Comparison of ENCODE assay signal across 25 cellular contexts in the genomic region with DNA sequence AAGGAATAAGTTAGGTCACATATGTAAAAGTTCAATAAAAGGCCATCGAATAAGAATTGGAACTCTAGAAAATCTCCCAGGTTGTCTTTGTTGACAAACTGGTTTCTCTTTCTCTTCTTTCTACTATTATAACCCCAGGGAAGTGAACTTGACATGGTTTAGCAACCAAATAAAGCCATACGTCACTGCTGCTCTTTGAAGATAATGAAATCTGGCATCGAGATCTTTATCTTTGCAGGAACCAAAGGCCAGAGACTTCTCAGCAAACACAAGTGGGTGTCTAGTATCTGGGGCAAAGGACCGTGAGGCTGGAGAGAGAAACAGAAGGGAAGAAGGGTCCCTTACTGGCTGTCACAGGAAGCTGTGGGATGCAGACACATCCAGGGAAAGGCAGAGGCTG.
DNase-seq lines count a peak whose midpoint lies in the region; TF ChIP-seq lines count a peak whose summit lies in the region.
"Had no signal": no experiment of that assay in that cellular context is flagged by ENCODE, and none has a peak within 500 bp of the region (broad histone marks: within the 10 kb centered on the region; RNA-seq: fewer than 3 reads in every experiment).

No MANE protein-coding gene starts in this region.

- H3K18ac ChIP-seq in trophoblast cell (ENCODE audit: low read length) = no peak overlapping the region

- no peak overlapping the region for H4K12ac ChIP-seq in trophoblast cell (ENCODE audit: low read depth, low read length)

- H3K79me2 ChIP-seq in trophoblast cell (ENCODE audit: control insufficient read depth, insufficient read depth, low read length, poor library complexity) (no peaks in the 10 kb centered on the region), osteoblast (ENCODE audit: insufficient read depth, low read length) (no peaks in the 10 kb centered on the region)
- H3K79me2 ChIP-seq: parathyroid adenoma had no signal

- peak overlapping the region; percentile 78 for H3K14ac ChIP-seq in trophoblast cell (ENCODE audit: low read length)

- H4K20me1 ChIP-seq in osteoblast (ENCODE audit: insufficient read depth, low read length) = no peaks in the 10 kb centered on the region

- no peaks in the 10 kb centered on the region for H3K4me1 ChIP-seq in adipocyte (ENCODE audit: control insufficient read depth, insufficient read depth, low read length)
- peaks cover 5 to 14% of the 10 kb centered on the region in 2 experiments for H3K4me1 ChIP-seq in trophoblast cell (ENCODE audit: control insufficient read depth in 1 of 2, insufficient read depth in 2 of 2, low read length in 2 of 2)
- H3K4me1 ChIP-seq in osteoblast (ENCODE audit: insufficient read depth, low read length) = no peaks in the 10 kb centered on the region
- H3K4me1 ChIP-seq: A549, lower lobe of right lung, parathyroid adenoma, sigmoid colon, uterus had no signal

- H3K27ac ChIP-seq in 22Rv1 (peak overlapping the region; percentile 29; the same call in 1 of the 2 replicates), trophoblast cell (ENCODE audit: low read depth, low read length) (peak overlapping the region; percentile 29), osteoblast (ENCODE audit: low read depth, low read length) (no peak overlapping the region)
- H3K27ac ChIP-seq: A549, lower lobe of right lung, parathyroid adenoma, sigmoid colon, uterus had no signal

- H3K27me3 ChIP-seq in adipocyte (replicated peaks; ENCODE audit: control insufficient read depth, insufficient read depth, low read length) (peaks cover 4% of the 10 kb centered on the region), trophoblast cell (ENCODE audit: insufficient read depth, low read length) (no peaks in the 10 kb centered on the region), osteoblast (ENCODE audit: insufficient read depth, low read length) (peaks cover 2% of the 10 kb centered on the region)
- H3K27me3 ChIP-seq: sigmoid colon, uterus had no signal

- H3K79me1 ChIP-seq in trophoblast cell (ENCODE audit: low read length) = peaks cover 10% of the 10 kb centered on the region

- peak; percentile 11 for DNase-seq in LoVo (ENCODE audit: low spot score)
- DNase-seq in adipocyte (ENCODE audit: low read depth) = peak; percentile 35
- DNase-seq in trophoblast cell = peak; percentile 82 to 98
- DNase-seq in C1 segment of cervical spinal cord (lab: John Stamatoyannopoulos, UW) = no peak
- DNase-seq in NCI-H82 (lab: John Stamatoyannopoulos, UW) = no peak
- no peak for DNase-seq in osteoblast (ENCODE audit: insufficient read length, low spot score, missing footprints)
- no peak for DNase-seq in NCI-H2029 (lab: John Stamatoyannopoulos, UW)
- DNase-seq: activated CD4-positive, alpha-beta T cell treated with anti-CD3 and anti-CD28 coated beads, Interleukin-2, amount 10 ng/mL, durations not matched to agents 24 days and 14 days; activated naive CD4-positive, alpha-beta T cell treated with anti-CD3 and anti-CD28 coated beads for 36 hours; amygdala; DMS153; H7; head of caudate nucleus; IMR-90; kidney glomerular epithelial cell; lower lobe of right lung; MM.1S; NCI-H1417; NCI-H345; sigmoid colon; stimulated activated naive CD4-positive, alpha-beta T cell; uterus had no signal

- H3K36me3 ChIP-seq in adipocyte (ENCODE audit: control insufficient read depth, insufficient read depth, low read length, severe bottlenecking) (no peaks in the 10 kb centered on the region), trophoblast cell (ENCODE audit: control insufficient read depth in 1 of 2, insufficient read depth in 2 of 2, low read length in 2 of 2) (no peaks in the 10 kb centered on the region), osteoblast (ENCODE audit: insufficient read depth, low read length) (no peaks in the 10 kb centered on the region)
- H3K36me3 ChIP-seq: lower lobe of right lung, sigmoid colon, uterus had no signal

- no CpG with 5 or more reads among the region's 4 CpGs for WGBS in trophoblast cell (ENCODE audit: extremely low coverage, insufficient coverage, insufficient read length)

- no peak overlapping the region for H4K8ac ChIP-seq in trophoblast cell (ENCODE audit: low read depth, low read length)

- H4K91ac ChIP-seq in trophoblast cell (ENCODE audit: low read depth, low read length) = peak overlapping the region; percentile 41

- no peak overlapping the region for H2AK5ac ChIP-seq in trophoblast cell (ENCODE audit: low read length)

- H3K9me3 ChIP-seq in adipocyte (ENCODE audit: control insufficient read depth, low read length) = peaks cover 25% of the 10 kb centered on the region
- peaks cover 22% of the 10 kb centered on the region for H3K9me3 ChIP-seq in trophoblast cell (ENCODE audit: insufficient read depth, low read depth, low read length)
- H3K9me3 ChIP-seq in osteoblast (ENCODE audit: low read depth, low read length) = peaks cover 4% of the 10 kb centered on the region

- H3K4ac ChIP-seq in trophoblast cell (ENCODE audit: low read depth, low read length) = no peak overlapping the region

- no peak overlapping the region for H2AFZ ChIP-seq in trophoblast cell (ENCODE audit: insufficient read depth, low read length, poor library complexity)
- no peak overlapping the region for H2AFZ ChIP-seq in osteoblast (ENCODE audit: low read length)
- H2AFZ ChIP-seq: parathyroid adenoma had no signal

- peak overlapping the region; percentile 28 for H2BK120ac ChIP-seq in trophoblast cell (ENCODE audit: insufficient read depth, low read length, poor library complexity)

- H2BK5ac ChIP-seq in trophoblast cell (ENCODE audit: low read depth, low read length, poor library complexity) = peak overlapping the region; percentile 58

- H3K9ac ChIP-seq in adipocyte (ENCODE audit: low read length) (no peak overlapping the region), trophoblast cell (ENCODE audit: low read length) (no peak overlapping the region)
- H3K9ac ChIP-seq: parathyroid adenoma had no signal

- no peak overlapping the region for H3K23ac ChIP-seq in trophoblast cell (ENCODE audit: low read length)

- TF ChIP-seq CTCF in 22Rv1 (IDR thresholded peaks at IDR 0.05) (no peak), osteoblast (IDR thresholded peaks at IDR 0.05; ENCODE audit: extremely low read depth, low read depth, low read length) (no peak)

- H3K4me2 ChIP-seq in trophoblast cell (ENCODE audit: low read length) (no peak overlapping the region), osteoblast (ENCODE audit: insufficient read depth, low read length) (no peak overlapping the region)
- H3K4me2 ChIP-seq: A549 had no signal

- H2BK12ac ChIP-seq in trophoblast cell (ENCODE audit: low read length) = peak overlapping the region; percentile 7

- H3K4me3 ChIP-seq in adipocyte (ENCODE audit: low read length) (no peak overlapping the region), trophoblast cell (ENCODE audit: low read depth, low read length) (no peak overlapping the region), osteoblast (ENCODE audit: insufficient read depth, low read length) (no peak overlapping the region)
- H3K4me3 ChIP-seq: A549, lower lobe of right lung, sigmoid colon, uterus had no signal

Comparison
In these comparisons a context has a peak if more than half of its experiments do, and no peak if none do; other contexts are left out.
1. DNase-seq: peak in LoVo (single experiment), adipocyte (single experiment) and trophoblast cell (2 of 2); none in C1 segment of cervical spinal cord (0 of 14), NCI-H82 (single experiment), osteoblast (single experiment) and NCI-H2029 (single experiment).